16 cellular contexts compared by ENCODE assay signal in the genomic region with DNA sequence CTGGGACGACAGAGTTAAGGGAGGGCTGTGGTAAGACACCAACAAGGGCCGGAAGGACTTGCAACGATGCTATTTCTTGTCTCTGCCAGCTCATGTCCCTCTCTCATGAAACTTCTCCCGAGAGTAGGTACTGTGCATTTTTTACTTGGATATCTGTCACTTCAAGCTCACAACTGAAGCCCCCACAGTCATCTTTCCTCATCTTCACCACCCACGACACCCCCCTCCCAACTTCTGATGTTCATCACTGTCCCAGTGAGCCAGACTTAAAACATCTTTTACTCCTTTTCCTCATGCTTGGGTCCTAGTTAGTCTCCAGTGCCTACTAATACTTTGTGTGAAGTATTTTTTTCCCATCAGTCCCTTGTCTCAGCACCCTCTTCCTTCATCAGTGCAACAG. TPM values are rescaled to one million over a fixed set of nuclear protein-coding genes. Genes with fewer than 3 reads are reported as not detected.
DNase-seq lines count a peak whose midpoint lies in the region; ATAC-seq and TF ChIP-seq lines count a peak whose summit lies in the region.
"Had no signal": no experiment of that assay in that cellular context is flagged by ENCODE, and none has a peak within 500 bp of the region (broad histone marks: within the 10 kb centered on the region; RNA-seq: fewer than 3 reads in every experiment).

No MANE protein-coding gene starts in this region.

- H3K4me1 ChIP-seq in PC-3 (ENCODE audit: insufficient read depth, low read length) (peaks cover 10% of the 10 kb centered on the region; the same call in 1 of the 2 replicates), foreskin keratinocyte (peaks cover 7% of the 10 kb centered on the region)
- H3K4me1 ChIP-seq: BE2C had no signal

- no peak overlapping the region for H3K9ac ChIP-seq in PC-3 (ENCODE audit: low read length)

- H3K9me3 ChIP-seq in PC-3 (ENCODE audit: low read length), result no peaks in the 10 kb centered on the region
- H3K9me3 ChIP-seq: BE2C had no signal

- CTCF ChIA-PET in PC-3 (lab: Charles Lee), result interaction anchor here (0.6 to 1.1 kb wide), 2 partner anchors 201 to 331 kb away, joined by 3 to 11 read pairs; no protein-coding TSS in a partner anchor

- ATAC-seq in PC-3 (no peak; the same call in 1 of the 2 replicates), GM19328 (IDR thresholded peaks at IDR 0.05; ENCODE audit: unreplicated experiment) (no peak), foreskin keratinocyte (no peak)

- no peaks in the 10 kb centered on the region; the same call in 1 of the 2 replicates for H3K27me3 ChIP-seq in PC-3 (ENCODE audit: low read length)
- H3K27me3 ChIP-seq in foreskin keratinocyte, result peaks cover 12% of the 10 kb centered on the region
- H3K27me3 ChIP-seq: BE2C had no signal

- no peaks in the 10 kb centered on the region for H3K79me2 ChIP-seq in PC-3 (ENCODE audit: low read length)

- H3K4me1 Mint-ChIP-seq in nephron progenitor cell, result peaks cover 5% of the 10 kb centered on the region
- H3K4me1 Mint-ChIP-seq: CD8-positive, alpha-beta memory T cell had no signal

- TF ChIP-seq CTCF in PC-3 (conservative IDR thresholded peaks at IDR 0.05; ENCODE audit: low read depth, low read length), result no peak
- TF ChIP-seq CTCF in nephron progenitor cell (IDR thresholded peaks at IDR 0.05), result no peak
- TF ChIP-seq CTCF in foreskin keratinocyte (conservative IDR thresholded peaks at IDR 0.05), result no peak

- peaks cover 33% of the 10 kb centered on the region for H3K27me3 Mint-ChIP-seq in nephron progenitor cell (ENCODE audit: low read depth, poor library complexity)

- H4K20me1 ChIP-seq in PC-3 (ENCODE audit: low read length), result no peaks in the 10 kb centered on the region

- peak overlapping the region; percentile 71 for H3K4me2 ChIP-seq in PC-3 (ENCODE audit: low read length)

- peak overlapping the region; percentile 66 for H2AFZ ChIP-seq in PC-3 (ENCODE audit: low read length)

- POLR2A ChIA-PET in PC-3 (lab: Charles Lee; ENCODE audit: unreplicated experiment), result no interaction called here

- no peaks in the 10 kb centered on the region for H3K36me3 ChIP-seq in PC-3 (ENCODE audit: low read depth, low read length)
- H3K36me3 ChIP-seq: BE2C had no signal

- H3K9me3 Mint-ChIP-seq in nephron progenitor cell, result no peaks in the 10 kb centered on the region
- H3K9me3 Mint-ChIP-seq: CD4-positive, CD25-positive, alpha-beta regulatory T cell; CD8-positive, alpha-beta memory T cell; H9 had no signal

- peak overlapping the region; percentile 68 for H3K27ac Mint-ChIP-seq in nephron progenitor cell
- H3K27ac Mint-ChIP-seq: CD4-positive, CD25-positive, alpha-beta regulatory T cell; H9 had no signal

- DNase-seq in ELR (ENCODE audit: low read depth), result peak; percentile 12
- no peak for DNase-seq in PC-3
- DNase-seq in nephron progenitor cell, result no peak
- peak; percentile 10 for DNase-seq in putamen (ENCODE audit: low spot score)
- DNase-seq in foreskin keratinocyte, result no peak
- DNase-seq in stimulated activated CD8-positive, alpha-beta memory T cell treated with anti-CD3 and anti-CD28 coated beads, Interleukin-4, amount 100 ng/mL, for 48 hours, result no peak
- DNase-seq: ACHN; BE2C; C1 segment of cervical spinal cord; CD8-positive, alpha-beta memory T cell; COR-L47; DMS79; GF-D8; H9 had no signal

- no peaks in the 10 kb centered on the region for H3K36me3 Mint-ChIP-seq in nephron progenitor cell (ENCODE audit: low read depth)
- H3K36me3 Mint-ChIP-seq: CD4-positive, CD25-positive, alpha-beta regulatory T cell; CD8-positive, alpha-beta memory T cell had no signal

- H3F3A ChIP-seq in PC-3 (ENCODE audit: low read length, unreplicated experiment), result no peaks in the 10 kb centered on the region

- H3K4me3 ChIP-seq in PC-3 (ENCODE audit: low read length), result peak overlapping the region; percentile 32

- intact Hi-C loops in PC-3 (cut with micrococcal nuclease), result loop anchor here (10.0 kb wide), 1 partner anchor 201 kb away; no protein-coding TSS in a partner anchor

- peak overlapping the region; percentile 35 for H3K27ac ChIP-seq in PC-3 (ENCODE audit: low read length)
- no peak overlapping the region for H3K27ac ChIP-seq in foreskin keratinocyte

- no TSS peak for BruUV-seq in PC-3 (replicated peaks; lab: Mats Ljungman, UMichigan)

- H3K9me2 ChIP-seq in PC-3 (replicated peaks; ENCODE audit: low read length), result no peaks in the 10 kb centered on the region

- no peak overlapping the region for H3K4me3 Mint-ChIP-seq in nephron progenitor cell
- H3K4me3 Mint-ChIP-seq: CD4-positive, CD25-positive, alpha-beta regulatory T cell; CD8-positive, alpha-beta memory T cell; H9 had no signal

RNA-seq across cellular contexts. Expression of a gene that starts 34.6 kb away (rescaled TPM):
- total RNA-seq in PC-3 (2014; rRNA removed) (95.2 and 100 TPM in 2 replicates), foreskin keratinocyte (68.5 and 74.7 TPM in 2 replicates)
- polyA plus RNA-seq in foreskin keratinocyte, result 21.5 and 27.0 TPM in 2 replicates

Comparison
In these comparisons a context has a peak if more than half of its experiments do, and no peak if none do; other contexts are left out.
1. DNase-seq: peak in ELR (single experiment) and putamen (single experiment); none in PC-3 (single experiment), nephron progenitor cell (single experiment), foreskin keratinocyte (0 of 2) and stimulated activated CD8-positive, alpha-beta memory T cell treated with anti-CD3 and anti-CD28 coated beads, Interleukin-4, amount 100 ng/mL, for 48 hours (single experiment).